Comparison of ENCODE assay signal across 9 cellular contexts in genomic region chrX:8430444-8430843, GRCh38. TPM values are rescaled to one million over a fixed set of nuclear protein-coding genes. Genes with fewer than 3 reads are reported as not detected.
"Had no signal": no experiment of that assay in that cellular context is flagged by ENCODE, and none has a peak within 500 bp of the region (broad histone marks: within the 10 kb centered on the region; RNA-seq: fewer than 3 reads in every experiment).

No MANE protein-coding gene starts in this region.

- FAIRE-seq: H1, H54, HTR-8/SVneo, K562 had no signal

- DNase-seq: H9, HCEC 1CT, IMR-90 had no signal

- ATAC-seq: GM23338, K562 had no signal

- H3K4me3 ChIP-seq: GM23338, K562 had no signal

RNA-seq across cellular contexts. Expression of gene VCX3B, which starts 34.2 kb away (rescaled TPM):
- total RNA-seq: GM23338, H1, H9, HT-29, IMR-90 had no signal
- polyA plus RNA-seq: H1, IMR-90 had no signal
